Comparison of ENCODE assay signal across 8 cellular contexts in the genomic region with DNA sequence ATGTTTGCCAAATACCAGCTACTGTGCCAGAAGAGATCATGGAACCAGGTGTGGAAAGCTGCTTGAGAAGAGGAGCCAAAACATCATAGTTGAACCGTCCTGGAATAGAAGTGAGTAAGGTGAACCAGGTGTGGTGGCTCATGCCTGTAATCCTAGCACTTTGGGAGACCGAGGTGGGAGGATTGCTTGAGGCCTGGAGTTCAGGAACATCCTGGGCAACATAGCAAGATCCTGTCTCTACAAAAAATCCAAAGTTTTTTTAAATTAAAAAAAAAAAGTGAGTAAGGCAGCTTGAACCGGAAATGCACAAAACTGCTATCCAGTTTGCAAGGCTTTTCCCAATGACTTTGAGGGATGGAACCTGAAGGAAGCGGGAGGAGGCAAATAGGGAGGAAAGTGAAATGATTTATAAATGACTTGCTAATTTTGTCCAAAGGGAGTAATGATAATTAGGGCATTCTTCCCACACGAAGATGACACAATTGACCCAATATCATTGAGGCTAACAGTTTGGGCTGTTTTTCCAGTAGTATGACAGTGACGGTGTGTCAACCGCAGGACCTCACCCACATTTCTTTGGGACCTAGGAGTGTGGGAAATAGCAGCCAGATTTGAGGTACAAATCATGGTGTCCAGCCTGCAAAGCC. TPM values are rescaled to one million over a fixed set of nuclear protein-coding genes. Genes with fewer than 3 reads are reported as not detected.
A peak's percentile ranks its signal among the peaks of the same experiment; 100 is the strongest.
DNase-seq lines count a peak whose midpoint lies in the region; ATAC-seq and TF ChIP-seq lines count a peak whose summit lies in the region.

No MANE protein-coding gene starts in this region.

- no peak for ATAC-seq in HG03025 (IDR thresholded peaks at IDR 0.05; ENCODE audit: low FRiP score, unreplicated experiment)

- H3K9me3 ChIP-seq in Loucy (ENCODE audit: insufficient read depth, low read depth, low read length), result no peaks in the 10 kb centered on the region
- H3K9me3 ChIP-seq in esophagus muscularis mucosa, result no peaks in the 10 kb centered on the region

- H3K27ac Mint-ChIP-seq in neural crest cell (ENCODE audit: unreplicated experiment), result peak overlapping the region; percentile 99

- H3F3A ChIP-seq in Loucy (ENCODE audit: low read depth), result no peaks in the 10 kb centered on the region

- H3K4me3 ChIP-seq in Loucy (ENCODE audit: low read length, poor library complexity, severe bottlenecking) (peak overlapping the region; percentile 86), esophagus muscularis mucosa (peak overlapping the region; percentile 71 to 93 (median 80))

- H3K9me2 ChIP-seq in Loucy (replicated peaks; ENCODE audit: low read depth, low read length), result no peaks in the 10 kb centered on the region

- no peak for DNase-seq in esophagus muscularis mucosa (ENCODE audit: extremely low spot score)
- DNase-seq in neural crest cell (ENCODE audit: low read depth, low spot score), result no peak
- no peak for DNase-seq in DMS53 (lab: John Stamatoyannopoulos, UW)
- no peak for DNase-seq in HK-2 (ENCODE audit: unreplicated experiment)
- no peak for DNase-seq in NOMO-1 treated with DMSO at 0.1 percent for 48 hours (lab: John Stamatoyannopoulos, UW; ENCODE audit: unreplicated experiment)

- no peak overlapping the region for H2AFZ ChIP-seq in Loucy (ENCODE audit: low read length)

- H3K36me3 ChIP-seq in Loucy (ENCODE audit: insufficient read depth, low read length), result no peaks in the 10 kb centered on the region
- H3K36me3 ChIP-seq in esophagus muscularis mucosa, result peaks cover 0 to 16% (median 12%) of the 10 kb centered on the region in 4 donors

- peaks cover 27% of the 10 kb centered on the region for H3K79me2 ChIP-seq in Loucy (ENCODE audit: insufficient read depth, low read length)

- peaks cover 13% of the 10 kb centered on the region for H4K20me1 ChIP-seq in Loucy (ENCODE audit: insufficient read depth, low read length, poor library complexity, severe bottlenecking)

- WGBS in esophagus muscularis mucosa, result 73% methylated on average over 7 of the region's 7 CpGs

- H3K4me1 Mint-ChIP-seq in neural crest cell, result peaks cover 61% of the 10 kb centered on the region

- H3K27ac ChIP-seq in 22Rv1, result peak overlapping the region; percentile 72
- H3K27ac ChIP-seq in esophagus muscularis mucosa (replicated peaks in 1 of 4), result peak overlapping the region; percentile 98 to 100 (median 99)

- no peak for TF ChIP-seq CTCF in 22Rv1 (IDR thresholded peaks at IDR 0.05)
- TF ChIP-seq CTCF in Loucy (conservative IDR thresholded peaks at IDR 0.05; ENCODE audit: low read length), result no peak
- TF ChIP-seq CTCF in esophagus muscularis mucosa (IDR thresholded peaks at IDR 0.05), result no peak
- no peak for TF ChIP-seq CTCF in neural crest cell (conservative IDR thresholded peaks at IDR 0.05)

- no peak for TF ChIP-seq EP300 in esophagus muscularis mucosa (IDR thresholded peaks at IDR 0.05)

- TF ChIP-seq POLR2A in esophagus muscularis mucosa (IDR thresholded peaks at IDR 0.05; ENCODE audit: low read depth), result no peak

- peak overlapping the region; percentile 96 for H3K4me3 Mint-ChIP-seq in neural crest cell

- H3K4me2 ChIP-seq in Loucy (ENCODE audit: low read depth, low read length, poor library complexity, severe bottlenecking), result peak overlapping the region; percentile 74

- intact Hi-C loops in esophagus muscularis mucosa (cut with DNase I), result loop anchor here (2.0 to 5.0 kb wide), 2 partner anchors 94 to 114 kb away; no protein-coding TSS in a partner anchor

- H3K27me3 ChIP-seq in Loucy (ENCODE audit: insufficient read depth, low read length, poor library complexity, severe bottlenecking) (no peaks in the 10 kb centered on the region), esophagus muscularis mucosa (no peaks in the 10 kb centered on the region)

- H3K9me3 Mint-ChIP-seq in neural crest cell, result no peaks in the 10 kb centered on the region

- H3K4me1 ChIP-seq in Loucy (ENCODE audit: insufficient read depth, low read length, poor library complexity, severe bottlenecking) (peaks cover 31% of the 10 kb centered on the region), esophagus muscularis mucosa (peaks cover 25 to 53% (median 52%) of the 10 kb centered on the region in 4 donors)

- peaks cover 8% of the 10 kb centered on the region for H3K36me3 Mint-ChIP-seq in neural crest cell (ENCODE audit: low read depth)

- peaks cover 9% of the 10 kb centered on the region for H3K27me3 Mint-ChIP-seq in neural crest cell (ENCODE audit: low read depth)

- no peak overlapping the region for H3K9ac ChIP-seq in Loucy (ENCODE audit: low read depth, low read length, poor library complexity, severe bottlenecking)

RNA-seq across cellular contexts. Expression of gene CNN3, which starts 1.5 kb away (rescaled TPM):
- total RNA-seq in esophagus muscularis mucosa (100 to 1,000 TPM; 140 to 268 (median 194) TPM), neural crest cell (318 and 322 TPM in 2 replicates)
